Comparison of ENCODE assay signal across 11 cellular contexts in the genomic region with DNA sequence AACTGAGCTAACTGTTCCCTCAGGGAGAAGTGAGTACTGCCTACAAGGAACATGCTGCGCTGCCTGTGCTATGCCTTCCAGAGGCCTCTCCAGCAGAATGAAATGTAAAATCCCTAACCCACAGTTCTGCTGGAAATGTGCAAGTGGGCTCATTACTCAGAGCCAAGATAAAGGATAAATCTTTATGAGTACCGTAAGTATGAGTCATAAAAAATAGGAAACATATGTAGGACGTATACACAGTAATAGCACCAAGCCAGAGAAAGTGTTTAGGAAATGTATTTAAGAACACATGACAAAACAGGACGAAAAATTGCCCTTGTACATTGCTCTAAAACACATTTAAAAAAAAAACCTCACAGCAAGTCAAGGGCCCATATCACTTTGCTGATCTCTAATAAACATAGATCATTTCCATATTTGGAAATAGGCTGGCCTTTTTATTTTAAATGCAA.
A peak's percentile ranks its signal among the peaks of the same experiment; 100 is the strongest.
DNase-seq lines count a peak whose midpoint lies in the region; ATAC-seq and TF ChIP-seq lines count a peak whose summit lies in the region.
"Had no signal": no experiment of that assay in that cellular context is flagged by ENCODE, and none has a peak within 500 bp of the region (broad histone marks: within the 10 kb centered on the region; RNA-seq: fewer than 3 reads in every experiment).

No MANE protein-coding gene starts in this region.

- peaks cover 38% of the 10 kb centered on the region for H3K36me3 Mint-ChIP-seq in effector memory CD8-positive, alpha-beta T cell (ENCODE audit: insufficient read depth)
- H3K36me3 Mint-ChIP-seq in endothelial cell (ENCODE audit: low read depth, unreplicated experiment) = peaks cover 25% of the 10 kb centered on the region
- peaks cover 14% of the 10 kb centered on the region for H3K36me3 Mint-ChIP-seq in activated T-helper 1 cell treated with anti-CD3 and anti-CD28 coated beads, Interleukin-12 subunit alpha, Interleukin-12 subunit beta, Interleukin-2, Interleukin-4 antibody, amounts not matched to agents 30 ng/mL and 10 ng/mL and 1 ng/mL, durations not matched to agents 14 hours and 24 hours and 36 hours (ENCODE audit: low read depth)
- no peaks in the 10 kb centered on the region for H3K36me3 Mint-ChIP-seq in stimulated activated naive B cell treated with anti-CD40 and anti-IgM and Interleukin-4, amounts not matched to agents 10 μg/mL and 1 μg/mL and 100 μg/mL, for 72 hours

- H2AFZ ChIP-seq in osteoblast (ENCODE audit: low read length) = peak overlapping the region; percentile 19

- H3K4me2 ChIP-seq in osteoblast (ENCODE audit: insufficient read depth, low read length) = peak overlapping the region; percentile 31

- ATAC-seq in effector memory CD8-positive, alpha-beta T cell (replicated peaks) = no peak
- no peak for ATAC-seq in stimulated activated naive B cell treated with anti-CD40 and anti-IgM and Interleukin-4, amounts not matched to agents 10 μg/mL and 1 μg/mL and 100 μg/mL, for 72 hours (replicated peaks)

- TF ChIP-seq CTCF in osteoblast (IDR thresholded peaks at IDR 0.05; ENCODE audit: extremely low read depth, low read depth, low read length) = no peak
- TF ChIP-seq CTCF in endothelial cell (IDR thresholded peaks at IDR 0.05; ENCODE audit: unreplicated experiment) = no peak

- H3K36me3 ChIP-seq in osteoblast (ENCODE audit: insufficient read depth, low read length) = no peaks in the 10 kb centered on the region

- peak; percentile 43 for DNase-seq in AG20443 (ENCODE audit: low spot score)
- DNase-seq in NCI-H526 (lab: John Stamatoyannopoulos, UW) = peak; percentile 85 to 87
- no peak for DNase-seq in effector memory CD8-positive, alpha-beta T cell
- no peak for DNase-seq in osteoblast (ENCODE audit: insufficient read length, low spot score, missing footprints)
- DNase-seq in endothelial cell (ENCODE audit: low spot score) = no peak
- no peak for DNase-seq in activated T-helper 1 cell treated with anti-CD3 and anti-CD28 coated beads, Interleukin-12 subunit alpha, Interleukin-12 subunit beta, Interleukin-2, Interleukin-4 antibody, amounts not matched to agents 30 ng/mL and 10 ng/mL and 1 ng/mL, durations not matched to agents 14 hours and 24 hours and 36 hours (ENCODE audit: low spot score)
- no peak for DNase-seq in SW 1271 (lab: John Stamatoyannopoulos, UW)
- DNase-seq in stimulated activated naive B cell treated with anti-CD40 and anti-IgM and Interleukin-4, amounts not matched to agents 10 μg/mL and 1 μg/mL and 100 μg/mL, for 72 hours = no peak
- DNase-seq: activated CD4-positive, alpha-beta T cell treated with anti-CD3 and anti-CD28 coated beads for 1 hour; right cardiac atrium; stimulated activated naive CD4-positive, alpha-beta T cell treated with Interleukin-2 at 50 U/mL for 16 hours had no signal

- H3K4me1 Mint-ChIP-seq in effector memory CD8-positive, alpha-beta T cell (ENCODE audit: low read depth in 2 of 2) = peaks cover 28 to 65% of the 10 kb centered on the region in 2 donors
- peaks cover 27% of the 10 kb centered on the region for H3K4me1 Mint-ChIP-seq in endothelial cell (ENCODE audit: unreplicated experiment)
- no peaks in the 10 kb centered on the region for H3K4me1 Mint-ChIP-seq in activated T-helper 1 cell treated with anti-CD3 and anti-CD28 coated beads, Interleukin-12 subunit alpha, Interleukin-12 subunit beta, Interleukin-2, Interleukin-4 antibody, amounts not matched to agents 30 ng/mL and 10 ng/mL and 1 ng/mL, durations not matched to agents 14 hours and 24 hours and 36 hours (ENCODE audit: low read depth)
- H3K4me1 Mint-ChIP-seq in stimulated activated naive B cell treated with anti-CD40 and anti-IgM and Interleukin-4, amounts not matched to agents 10 μg/mL and 1 μg/mL and 100 μg/mL, for 72 hours = peaks cover 0 to 1% of the 10 kb centered on the region in 2 donors

- H3K27ac ChIP-seq in osteoblast (ENCODE audit: low read depth, low read length) = peak overlapping the region; percentile 60

- intact Hi-C loops in activated T-helper 1 cell treated with anti-CD3 and anti-CD28 coated beads, Interleukin-12 subunit alpha, Interleukin-12 subunit beta, Interleukin-2, Interleukin-4 antibody, amounts not matched to agents 30 ng/mL and 10 ng/mL and 1 ng/mL, durations not matched to agents 14 hours and 24 hours and 36 hours (cut with micrococcal nuclease) = no loop called here

- H3K4me1 ChIP-seq in osteoblast (ENCODE audit: insufficient read depth, low read length) = peaks cover 37% of the 10 kb centered on the region

- H3K27me3 ChIP-seq in osteoblast (ENCODE audit: insufficient read depth, low read length) = no peaks in the 10 kb centered on the region

- peak overlapping the region; percentile 9 to 28 for H3K27ac Mint-ChIP-seq in effector memory CD8-positive, alpha-beta T cell
- no peak overlapping the region for H3K27ac Mint-ChIP-seq in endothelial cell (ENCODE audit: unreplicated experiment)
- no peak overlapping the region for H3K27ac Mint-ChIP-seq in activated T-helper 1 cell treated with anti-CD3 and anti-CD28 coated beads, Interleukin-12 subunit alpha, Interleukin-12 subunit beta, Interleukin-2, Interleukin-4 antibody, amounts not matched to agents 30 ng/mL and 10 ng/mL and 1 ng/mL, durations not matched to agents 14 hours and 24 hours and 36 hours
- no peak overlapping the region for H3K27ac Mint-ChIP-seq in stimulated activated naive B cell treated with anti-CD40 and anti-IgM and Interleukin-4, amounts not matched to agents 10 μg/mL and 1 μg/mL and 100 μg/mL, for 72 hours

- no peaks in the 10 kb centered on the region for H3K27me3 Mint-ChIP-seq in effector memory CD8-positive, alpha-beta T cell
- peaks cover 6% of the 10 kb centered on the region for H3K27me3 Mint-ChIP-seq in endothelial cell (ENCODE audit: unreplicated experiment)
- peaks cover 4% of the 10 kb centered on the region for H3K27me3 Mint-ChIP-seq in activated T-helper 1 cell treated with anti-CD3 and anti-CD28 coated beads, Interleukin-12 subunit alpha, Interleukin-12 subunit beta, Interleukin-2, Interleukin-4 antibody, amounts not matched to agents 30 ng/mL and 10 ng/mL and 1 ng/mL, durations not matched to agents 14 hours and 24 hours and 36 hours (ENCODE audit: insufficient read depth)
- H3K27me3 Mint-ChIP-seq in stimulated activated naive B cell treated with anti-CD40 and anti-IgM and Interleukin-4, amounts not matched to agents 10 μg/mL and 1 μg/mL and 100 μg/mL, for 72 hours = no peaks in the 10 kb centered on the region

- peaks cover 3% of the 10 kb centered on the region for H3K79me2 ChIP-seq in osteoblast (ENCODE audit: insufficient read depth, low read length)

- no peaks in the 10 kb centered on the region for H3K9me3 Mint-ChIP-seq in effector memory CD8-positive, alpha-beta T cell
- no peaks in the 10 kb centered on the region for H3K9me3 Mint-ChIP-seq in endothelial cell (ENCODE audit: unreplicated experiment)
- H3K9me3 Mint-ChIP-seq in activated T-helper 1 cell treated with anti-CD3 and anti-CD28 coated beads, Interleukin-12 subunit alpha, Interleukin-12 subunit beta, Interleukin-2, Interleukin-4 antibody, amounts not matched to agents 30 ng/mL and 10 ng/mL and 1 ng/mL, durations not matched to agents 14 hours and 24 hours and 36 hours = no peaks in the 10 kb centered on the region
- H3K9me3 Mint-ChIP-seq in stimulated activated naive B cell treated with anti-CD40 and anti-IgM and Interleukin-4, amounts not matched to agents 10 μg/mL and 1 μg/mL and 100 μg/mL, for 72 hours = no peaks in the 10 kb centered on the region

- no peaks in the 10 kb centered on the region for H3K9me3 ChIP-seq in osteoblast (ENCODE audit: low read depth, low read length)

- no peak overlapping the region for H3K4me3 ChIP-seq in osteoblast (ENCODE audit: insufficient read depth, low read length)

- no peak overlapping the region for H3K4me3 Mint-ChIP-seq in effector memory CD8-positive, alpha-beta T cell
- H3K4me3 Mint-ChIP-seq in endothelial cell (ENCODE audit: unreplicated experiment) = no peak overlapping the region
- no peak overlapping the region for H3K4me3 Mint-ChIP-seq in activated T-helper 1 cell treated with anti-CD3 and anti-CD28 coated beads, Interleukin-12 subunit alpha, Interleukin-12 subunit beta, Interleukin-2, Interleukin-4 antibody, amounts not matched to agents 30 ng/mL and 10 ng/mL and 1 ng/mL, durations not matched to agents 14 hours and 24 hours and 36 hours
- no peak overlapping the region for H3K4me3 Mint-ChIP-seq in stimulated activated naive B cell treated with anti-CD40 and anti-IgM and Interleukin-4, amounts not matched to agents 10 μg/mL and 1 μg/mL and 100 μg/mL, for 72 hours

- H4K20me1 ChIP-seq in osteoblast (ENCODE audit: insufficient read depth, low read length) = no peaks in the 10 kb centered on the region

Comparison
In these comparisons a context has a peak if more than half of its experiments do, and no peak if none do; other contexts are left out.
1. DNase-seq: peak in AG20443 (single experiment) and NCI-H526 (2 of 2); none in effector memory CD8-positive, alpha-beta T cell (0 of 3), osteoblast (single experiment), endothelial cell (single experiment), activated T-helper 1 cell treated with anti-CD3 and anti-CD28 coated beads, Interleukin-12 subunit alpha, Interleukin-12 subunit beta, Interleukin-2, Interleukin-4 antibody, amounts not matched to agents 30 ng/mL and 10 ng/mL and 1 ng/mL, durations not matched to agents 14 hours and 24 hours and 36 hours (single experiment), SW 1271 (0 of 2) and stimulated activated naive B cell treated with anti-CD40 and anti-IgM and Interleukin-4, amounts not matched to agents 10 μg/mL and 1 μg/mL and 100 μg/mL, for 72 hours (single experiment).
2. H3K27ac Mint-ChIP-seq: peak in effector memory CD8-positive, alpha-beta T cell (2 of 2); none in endothelial cell (single experiment), activated T-helper 1 cell treated with anti-CD3 and anti-CD28 coated beads, Interleukin-12 subunit alpha, Interleukin-12 subunit beta, Interleukin-2, Interleukin-4 antibody, amounts not matched to agents 30 ng/mL and 10 ng/mL and 1 ng/mL, durations not matched to agents 14 hours and 24 hours and 36 hours (single experiment) and stimulated activated naive B cell treated with anti-CD40 and anti-IgM and Interleukin-4, amounts not matched to agents 10 μg/mL and 1 μg/mL and 100 μg/mL, for 72 hours (single experiment).